ENCODE assay signal across 25 cellular contexts in genomic region chr21:20647603-20648002, GRCh38.
A peak's percentile ranks its signal among the peaks of the same experiment; 100 is the strongest.
DNase-seq lines count a peak whose midpoint lies in the region; TF ChIP-seq lines count a peak whose summit lies in the region.
"Had no signal": no experiment of that assay in that cellular context is flagged by ENCODE, and none has a peak within 500 bp of the region (broad histone marks: within the 10 kb centered on the region; RNA-seq: fewer than 3 reads in every experiment).

No MANE protein-coding gene starts in this region.

- 48 to 67% (median 54%) methylated on average over 1 of the region's 1 CpG for WGBS in spleen, 5 donors

- no peaks in the 10 kb centered on the region for H3K36me3 ChIP-seq in spleen
- H3K36me3 ChIP-seq: gastrocnemius medialis had no signal

- H3K4me3 ChIP-seq in spleen = no peak overlapping the region
- H3K4me3 ChIP-seq: gastrocnemius medialis, GM23338, lung, testis had no signal

- no peaks in the 10 kb centered on the region for H3K27me3 ChIP-seq in spleen (replicated peaks in 1 of 7)
- H3K27me3 ChIP-seq: gastrocnemius medialis, testis had no signal

- TF ChIP-seq CTCF in spleen (IDR thresholded peaks at IDR 0.05 in 8 of 11, conservative IDR thresholded peaks at IDR 0.05 in 3 of 11) = no peak

- H3K27ac ChIP-seq in spleen = no peak overlapping the region
- H3K27ac ChIP-seq: gastrocnemius medialis, KMS-11, testis had no signal

- H3K4me1 ChIP-seq in spleen = no peaks in the 10 kb centered on the region
- H3K4me1 ChIP-seq: gastrocnemius medialis, testis had no signal

- no peak for TF ChIP-seq POLR2A in spleen (IDR thresholded peaks at IDR 0.05)

- peaks cover 0 to 22% (median 12%) of the 10 kb centered on the region in 8 donors for H3K9me3 ChIP-seq in spleen
- H3K9me3 ChIP-seq: gastrocnemius medialis, testis had no signal

- peak; percentile 1 for DNase-seq in COLO829 (ENCODE audit: low spot score)
- DNase-seq in M059J (ENCODE audit: low read depth) = peak; percentile 8
- DNase-seq in astrocyte of the hippocampus (ENCODE audit: low read depth, low spot score) = peak; percentile 21
- DNase-seq in iris pigment epithelial cell (ENCODE audit: low read depth) = peak; percentile 4
- DNase-seq in activated naive CD4-positive, alpha-beta T cell treated with Interleukin-2 at 50 U/mL for 16 hours = no peak
- no peak for DNase-seq in SKM-1 (lab: John Stamatoyannopoulos, UW; ENCODE audit: unreplicated experiment)
- DNase-seq in spleen = no peak
- no peak for DNase-seq in anterior cingulate cortex (lab: John Stamatoyannopoulos, UW)
- DNase-seq: activated CD4-positive, alpha-beta T cell treated with anti-CD3 and anti-CD28 coated beads for 48 hours; AML-193; aorta; CD4-positive, CD25-positive, alpha-beta regulatory T cell; gastrocnemius medialis; natural killer cell; NCI-H2029 treated with DMSO at 0.1 percent for 48 hours; NCI-H526; OCI-M1; retina; small intestine; stimulated activated naive CD8-positive, alpha-beta T cell treated with anti-CD3 and anti-CD28 coated beads, Interleukin-15, Interleukin-2, amounts not matched to agents 100 U/mL and 50 U/mL, for 24 hours; T-helper 9 cell; testis had no signal

- intact Hi-C loops in spleen (cut with DNase I; ENCODE audit: low total_unique reads) = no loop called here

Comparison
In these comparisons a context has a peak if more than half of its experiments do, and no peak if none do; other contexts are left out.
1. DNase-seq: peak in COLO829 (single experiment), M059J (single experiment), astrocyte of the hippocampus (single experiment) and iris pigment epithelial cell (single experiment); none in activated naive CD4-positive, alpha-beta T cell treated with Interleukin-2 at 50 U/mL for 16 hours (single experiment), SKM-1 (single experiment), spleen (single experiment) and anterior cingulate cortex (0 of 58).